Comparison of ENCODE assay signal across 8 cellular contexts in genomic region chr12:104956870-104957301, GRCh38. TPM values are rescaled to one million over a fixed set of nuclear protein-coding genes. Genes with fewer than 3 reads are reported as not detected.
DNase-seq lines count a peak whose midpoint lies in the region; ATAC-seq, FAIRE-seq and TF ChIP-seq lines count a peak whose summit lies in the region.

No MANE protein-coding gene starts in this region.

- H3K9me3 ChIP-seq in PC-9 (ENCODE audit: insufficient read depth, low read depth) (no peaks in the 10 kb centered on the region), fibroblast of lung (ENCODE audit: control insufficient read depth, insufficient read depth, low read depth, low read length) (no peaks in the 10 kb centered on the region)

- POLR2A ChIA-PET in PC-9 (lab: Charles Lee; ENCODE audit: unreplicated experiment) = no interaction called here

- H3F3A ChIP-seq in PC-9 (ENCODE audit: insufficient read depth, low read depth) = peaks cover 16% of the 10 kb centered on the region; the same call in 1 of the 2 replicates

- H3K4me1 Mint-ChIP-seq in T-helper 2 cell treated with Interferon-gamma antibody and Interleukin-4, amounts not matched to agents 5 μg/mL and 100 μg/mL, for 36 hours (ENCODE audit: low read depth) = peaks cover 24% of the 10 kb centered on the region
- H3K4me1 Mint-ChIP-seq in stimulated activated naive B cell treated with anti-CD40 and anti-IgM and Interleukin-4, amounts not matched to agents 10 μg/mL and 1 μg/mL and 100 μg/mL, for 72 hours = peaks cover 19 to 20% of the 10 kb centered on the region in 2 donors

- no peak for DNase-seq in T-helper 2 cell treated with Interferon-gamma antibody and Interleukin-4, amounts not matched to agents 5 μg/mL and 100 μg/mL, for 36 hours (ENCODE audit: low spot score)
- DNase-seq in T-helper 2 cell = no peak
- DNase-seq in PC-9 = no peak
- DNase-seq in fibroblast of lung (ENCODE audit: low read depth in 2 of 2) = peak in 1 of 2 donors; percentile 71
- DNase-seq in stimulated activated naive B cell treated with anti-CD40 and anti-IgM and Interleukin-4, amounts not matched to agents 10 μg/mL and 1 μg/mL and 100 μg/mL, for 72 hours = no peak
- DNase-seq in frontal cortex (ENCODE audit: low spot score in 2 of 2) = no peak
- no peak for DNase-seq in DMS153 treated with DMSO at 0.1 percent for 48 hours (lab: John Stamatoyannopoulos, UW; ENCODE audit: unreplicated experiment)

- H3K27me3 ChIP-seq in PC-9 (ENCODE audit: insufficient read depth, low read depth) (no peaks in the 10 kb centered on the region), fibroblast of lung (ENCODE audit: control insufficient read depth, insufficient read depth, low read length) (no peaks in the 10 kb centered on the region)

- no peak overlapping the region for H3K27ac Mint-ChIP-seq in T-helper 2 cell treated with Interferon-gamma antibody and Interleukin-4, amounts not matched to agents 5 μg/mL and 100 μg/mL, for 36 hours
- no peak overlapping the region for H3K27ac Mint-ChIP-seq in stimulated activated naive B cell treated with anti-CD40 and anti-IgM and Interleukin-4, amounts not matched to agents 10 μg/mL and 1 μg/mL and 100 μg/mL, for 72 hours

- H3K27ac ChIP-seq in PC-9 = no peak overlapping the region
- no peak overlapping the region for H3K27ac ChIP-seq in fibroblast of lung (ENCODE audit: insufficient read depth, low read length)

- TF ChIP-seq CTCF in PC-9 (conservative IDR thresholded peaks at IDR 0.05) (no peak), fibroblast of lung (conservative IDR thresholded peaks at IDR 0.05 in 1 of 2, IDR thresholded peaks at IDR 0.05 in 1 of 2; ENCODE audit: low read depth in 1 of 2, low read length in 2 of 2) (no peak)

- H3K9me2 ChIP-seq in PC-9 (ENCODE audit: insufficient read depth) = no peaks in the 10 kb centered on the region

- H2AFZ ChIP-seq in PC-9 (no peak overlapping the region), fibroblast of lung (ENCODE audit: low read length) (no peak overlapping the region)

- H3K4me3 ChIP-seq in PC-9 (peak overlapping the region; percentile 80; the same call in 1 of the 2 replicates), fibroblast of lung (replicated peaks in 1 of 4; ENCODE audit: control extremely low read depth in 1 of 4, insufficient read depth in 1 of 4, low read depth in 3 of 4, low read length in 4 of 4) (peak overlapping the region; percentile 59 to 82 (median 74))

- H3K4me3 Mint-ChIP-seq in T-helper 2 cell treated with Interferon-gamma antibody and Interleukin-4, amounts not matched to agents 5 μg/mL and 100 μg/mL, for 36 hours = peak overlapping the region; percentile 80
- peak overlapping the region; percentile 85 to 88 for H3K4me3 Mint-ChIP-seq in stimulated activated naive B cell treated with anti-CD40 and anti-IgM and Interleukin-4, amounts not matched to agents 10 μg/mL and 1 μg/mL and 100 μg/mL, for 72 hours

- H3K9me3 Mint-ChIP-seq in T-helper 2 cell treated with Interferon-gamma antibody and Interleukin-4, amounts not matched to agents 5 μg/mL and 100 μg/mL, for 36 hours = no peaks in the 10 kb centered on the region
- H3K9me3 Mint-ChIP-seq in stimulated activated naive B cell treated with anti-CD40 and anti-IgM and Interleukin-4, amounts not matched to agents 10 μg/mL and 1 μg/mL and 100 μg/mL, for 72 hours = no peaks in the 10 kb centered on the region

- no peak for FAIRE-seq in frontal cortex (lab: Jason Lieb, UNC)

- no peaks in the 10 kb centered on the region for H3K36me3 Mint-ChIP-seq in T-helper 2 cell treated with Interferon-gamma antibody and Interleukin-4, amounts not matched to agents 5 μg/mL and 100 μg/mL, for 36 hours (ENCODE audit: low read depth)
- no peaks in the 10 kb centered on the region for H3K36me3 Mint-ChIP-seq in stimulated activated naive B cell treated with anti-CD40 and anti-IgM and Interleukin-4, amounts not matched to agents 10 μg/mL and 1 μg/mL and 100 μg/mL, for 72 hours

- H3K4me2 ChIP-seq in PC-9 (peak overlapping the region; percentile 75), fibroblast of lung (ENCODE audit: extremely low read depth, insufficient read depth, low read length) (peak overlapping the region; percentile 74)

- no peak for ATAC-seq in stimulated activated naive B cell treated with anti-CD40 and anti-IgM and Interleukin-4, amounts not matched to agents 10 μg/mL and 1 μg/mL and 100 μg/mL, for 72 hours (replicated peaks)
- no peak for ATAC-seq in GM18909 (IDR thresholded peaks at IDR 0.05; ENCODE audit: poor library complexity, unreplicated experiment)

- H3K36me3 ChIP-seq in PC-9 (ENCODE audit: low read depth) (no peaks in the 10 kb centered on the region), fibroblast of lung (ENCODE audit: control insufficient read depth, insufficient read depth, low read length) (no peaks in the 10 kb centered on the region)

- BruUV-seq in PC-9 (replicated peaks; lab: Mats Ljungman, UMichigan) = no TSS peak

- intact Hi-C loops in PC-9 (cut with micrococcal nuclease; ENCODE audit: unreplicated experiment) = loop anchor here (5.0 to 10.0 kb wide), 4 partner anchors 95 to 602 kb away; no protein-coding TSS in a partner anchor

- H4K20me1 ChIP-seq in PC-9 (ENCODE audit: insufficient read depth) (no peaks in the 10 kb centered on the region), fibroblast of lung (ENCODE audit: control insufficient read depth, extremely low read depth, insufficient read depth, low read length) (no peaks in the 10 kb centered on the region)

- no peak overlapping the region for H3K9ac ChIP-seq in fibroblast of lung (ENCODE audit: insufficient read depth, low read length)

- H3K4me1 ChIP-seq in PC-9 (replicated peaks; ENCODE audit: insufficient read depth) = peaks cover 40% of the 10 kb centered on the region
- peaks cover 13% of the 10 kb centered on the region for H3K4me1 ChIP-seq in fibroblast of lung (ENCODE audit: control insufficient read depth, extremely low read depth, insufficient read depth, low read length)

- CTCF ChIA-PET in PC-9 (lab: Charles Lee) = no interaction called here

- peaks cover 58% of the 10 kb centered on the region for H3K27me3 Mint-ChIP-seq in T-helper 2 cell treated with Interferon-gamma antibody and Interleukin-4, amounts not matched to agents 5 μg/mL and 100 μg/mL, for 36 hours (ENCODE audit: low read depth)
- H3K27me3 Mint-ChIP-seq in stimulated activated naive B cell treated with anti-CD40 and anti-IgM and Interleukin-4, amounts not matched to agents 10 μg/mL and 1 μg/mL and 100 μg/mL, for 72 hours = peaks cover 0 to 9% of the 10 kb centered on the region in 2 donors

- H3K79me2 ChIP-seq in PC-9 (ENCODE audit: low read depth) = peaks cover 6% of the 10 kb centered on the region; the same call in 1 of the 2 replicates
- H3K79me2 ChIP-seq in fibroblast of lung (ENCODE audit: control insufficient read depth, insufficient read depth, low read length) = no peaks in the 10 kb centered on the region

RNA-seq across cellular contexts. Expression of gene SLC41A2, which starts 1.2 kb away (rescaled TPM):
- total RNA-seq in PC-9 (2021) (12.7 and 14.8 TPM in 2 replicates), fibroblast of lung (20.8 and 22.8 TPM in 2 replicates), frontal cortex (147 TPM)
- polyA plus RNA-seq in fibroblast of lung = 8.5 and 12.3 TPM in 2 replicates
- 7.4 and 9.1 TPM in 2 replicates for polyA plus RNA-seq in fibroblast of lung (2012)
- polyA minus RNA-seq in fibroblast of lung (ENCODE audit: low replicate concordance) = 1.8 and 2.4 TPM in 2 replicates

RNA-seq across cellular contexts. Expression of gene NOPCHAP1, which starts 29.2 kb away (rescaled TPM):
- total RNA-seq in PC-9 (2021) (20.1 and 21.7 TPM in 2 replicates), fibroblast of lung (6.4 and 12.2 TPM in 2 replicates), frontal cortex (12.6 TPM)
- 4.2 and 7.1 TPM in 2 replicates for polyA plus RNA-seq in fibroblast of lung
- 15.3 and 21.4 TPM in 2 replicates for polyA plus RNA-seq in fibroblast of lung (2012)
- 2.6 and 5.0 TPM in 2 replicates for polyA minus RNA-seq in fibroblast of lung (ENCODE audit: low replicate concordance)
